ENCODE assay signal across 23 cellular contexts in genomic region chr20:58610071-58610800, GRCh38.
"Had no signal": no experiment of that assay in that cellular context is flagged by ENCODE, and none has a peak within 500 bp of the region (broad histone marks: within the 10 kb centered on the region; RNA-seq: fewer than 3 reads in every experiment).

No MANE protein-coding gene starts in this region.

- H3K9ac ChIP-seq: SK-N-SH had no signal

- H3K27ac ChIP-seq: Peyer's patch, RWPE1, SJCRH30 had no signal

- H3K4me2 ChIP-seq: SK-N-SH had no signal

- DNase-seq: activated B cell treated with CpG ODN at 0.5 μM for 24 hours; activated CD4-positive, alpha-beta T cell treated with anti-CD3 and anti-CD28 coated beads for 1 hour; activated CD4-positive, alpha-beta T cell treated with anti-CD3 and anti-CD28 coated beads, Interleukin-2, amount 10 ng/mL, durations not matched to agents 24 days and 14 days; activated CD4-positive, alpha-beta T cell treated with anti-CD3 and anti-CD28 coated beads, Interleukin-2, amount 50 U/mL, for 48 hours; activated CD8-positive, alpha-beta memory T cell treated with anti-CD3 and anti-CD28 coated beads, Interleukin-2, amount 10 ng/mL, durations not matched to agents 7 days and 5 days; activated effector memory CD4-positive, alpha-beta T cell treated with Interleukin-2 at 50 U/mL for 16 hours; activated naive CD4-positive, alpha-beta T cell; activated T-cell treated with anti-CD3 and anti-CD28 coated beads, Interleukin-2, amount 50 U/mL, for 24 hours; central memory CD4-positive, alpha-beta T cell; Karpas-422; NCI-H1105 treated with DMSO at 0.1 percent for 48 hours; NCI-H1436 treated with DMSO at 0.1 percent for 48 hours; NCI-H187 treated with DMSO at 0.1 percent for 48 hours; NCI-H2081 treated with DMSO at 0.1 percent for 48 hours; NCI-H2171 treated with DMSO at 0.1 percent for 48 hours; NCI-H226; NCI-H526 treated with DMSO at 0.1 percent for 48 hours; Right ventricle myocardium superior; SJCRH30; SK-N-SH had no signal

- H3K9me3 ChIP-seq: Peyer's patch, SJCRH30, SK-N-SH had no signal

- H3K27me3 ChIP-seq: Peyer's patch had no signal

- FAIRE-seq: K562 had no signal

- H3K4me1 ChIP-seq: Peyer's patch, SJCRH30 had no signal

- H3K36me3 ChIP-seq: Peyer's patch, SJCRH30 had no signal

- H3K4me3 ChIP-seq: K562, Peyer's patch, SJCRH30 had no signal

- ATAC-seq: activated CD8-positive, alpha-beta memory T cell treated with anti-CD3 and anti-CD28 coated beads, Interleukin-2, amount 10 ng/mL, durations not matched to agents 7 days and 5 days; K562 had no signal
